24 cellular contexts compared by ENCODE assay signal in genomic region chr5:164336906-164337305, GRCh38.
DNase-seq lines count a peak whose midpoint lies in the region; ATAC-seq and TF ChIP-seq lines count a peak whose summit lies in the region.
"Had no signal": no experiment of that assay in that cellular context is flagged by ENCODE, and none has a peak within 500 bp of the region (broad histone marks: within the 10 kb centered on the region; RNA-seq: fewer than 3 reads in every experiment).

No MANE protein-coding gene starts in this region.

- H3K9me3 Mint-ChIP-seq in MCF 10A (ENCODE audit: unreplicated experiment): no peaks in the 10 kb centered on the region
- H3K9me3 Mint-ChIP-seq: IgD-negative memory B cell had no signal

- no peak overlapping the region for H3K4me3 ChIP-seq in breast epithelium
- H3K4me3 ChIP-seq in brain microvascular endothelial cell (ENCODE audit: low read depth, low read length): no peak overlapping the region
- no peak overlapping the region for H3K4me3 ChIP-seq in heart right ventricle
- H3K4me3 ChIP-seq: body of pancreas, esophagus squamous epithelium, pancreas, SJCRH30, spleen, tibial nerve had no signal

- intact Hi-C loops in MCF 10A (cut with micrococcal nuclease) (loop anchor here (5.0 kb wide), 1 partner anchor 240 kb away; no protein-coding TSS in a partner anchor), breast epithelium (cut with DNase I; ENCODE audit: low total_unique reads) (loop anchor here (5.0 kb wide), 1 partner anchor 60 kb away; no protein-coding TSS in a partner anchor), heart right ventricle (cut with DNase I) (no loop called here)

- in situ Hi-C loops in brain microvascular endothelial cell (cut with HindIII; ENCODE audit: low pct_ligation_motif_present, low sequenced_read_pairs): no loop called here

- CTCF ChIA-PET in MCF 10A (lab: Yijun Ruan, JAX): interaction anchor here (0.7 to 1.3 kb wide), 3 partner anchors 10 to 139 kb away, joined by 3 to 4 read pairs (median 4); no protein-coding TSS in a partner anchor

- H3K9me3 ChIP-seq in breast epithelium (no peaks in the 10 kb centered on the region), heart right ventricle (no peaks in the 10 kb centered on the region)
- H3K9me3 ChIP-seq: body of pancreas, esophagus squamous epithelium, pancreas, SJCRH30, spleen, tibial nerve had no signal

- peaks cover 29% of the 10 kb centered on the region for H3K4me1 Mint-ChIP-seq in MCF 10A (ENCODE audit: insufficient read depth, unreplicated experiment)
- H3K4me1 Mint-ChIP-seq: IgD-negative memory B cell; stimulated activated effector memory CD8-positive, alpha-beta T cell treated with anti-CD3 and anti-CD28 coated beads, Interleukin-12 subunit alpha, Interleukin-12 subunit beta, amount 100 ng/mL, for 72 hours had no signal

- H3K4me1 ChIP-seq in breast epithelium (no peaks in the 10 kb centered on the region), heart right ventricle (peaks cover 0 to 6% (median 0%) of the 10 kb centered on the region in 9 donors)
- H3K4me1 ChIP-seq: body of pancreas, pancreas, SJCRH30, spleen, tibial nerve had no signal

- H3K27me3 Mint-ChIP-seq in MCF 10A (ENCODE audit: insufficient read depth, unreplicated experiment): no peaks in the 10 kb centered on the region
- H3K27me3 Mint-ChIP-seq: IgD-negative memory B cell had no signal

- WGBS in heart right ventricle, 2 donors: 42 to 54% methylated on average over 2 of the region's 2 CpGs

- ATAC-seq in heart right ventricle: peak in 7 of 8 donors; percentile 52 to 95 (median 61)
- ATAC-seq: body of pancreas; pancreas; stimulated activated effector memory CD8-positive, alpha-beta T cell treated with anti-CD3 and anti-CD28 coated beads, Interleukin-12 subunit alpha, Interleukin-12 subunit beta, amount 100 ng/mL, for 72 hours had no signal

- H3K27ac ChIP-seq in breast epithelium (no peak overlapping the region), brain microvascular endothelial cell (no peak overlapping the region), heart right ventricle (peak overlapping the region in 1 of 10 donors; percentile 27)
- H3K27ac ChIP-seq: 22Rv1, body of pancreas, C4-2B, esophagus squamous epithelium, pancreas, SJCRH30, spleen, tibial nerve had no signal

- POLR2A ChIA-PET in MCF 10A (lab: Yijun Ruan, JAX): interaction anchor here (0.6 to 1.8 kb wide), 4 partner anchors 11 to 324 kb away, joined by 3 to 6 read pairs (median 3); no protein-coding TSS in a partner anchor

- peak overlapping the region; percentile 35 for H3K27ac Mint-ChIP-seq in MCF 10A (ENCODE audit: low read depth, unreplicated experiment)
- H3K27ac Mint-ChIP-seq: stimulated activated effector memory CD8-positive, alpha-beta T cell treated with anti-CD3 and anti-CD28 coated beads, Interleukin-12 subunit alpha, Interleukin-12 subunit beta, amount 100 ng/mL, for 72 hours had no signal

- H3K36me3 Mint-ChIP-seq in MCF 10A (ENCODE audit: insufficient read depth, unreplicated experiment): no peaks in the 10 kb centered on the region
- H3K36me3 Mint-ChIP-seq: IgD-negative memory B cell; stimulated activated effector memory CD8-positive, alpha-beta T cell treated with anti-CD3 and anti-CD28 coated beads, Interleukin-12 subunit alpha, Interleukin-12 subunit beta, amount 100 ng/mL, for 72 hours had no signal

- TF ChIP-seq CTCF in MCF 10A (IDR thresholded peaks at IDR 0.05; ENCODE audit: unreplicated experiment) (no peak), breast epithelium (IDR thresholded peaks at IDR 0.05) (no peak), brain microvascular endothelial cell (IDR thresholded peaks at IDR 0.05; ENCODE audit: low read depth, low read length, missing control alignments) (no peak), heart right ventricle (IDR thresholded peaks at IDR 0.05) (no peak)

- peak; percentile 46 for DNase-seq in MCF 10A (ENCODE audit: unreplicated experiment)
- DNase-seq in breast epithelium (ENCODE audit: low spot score in 2 of 2): no peak
- DNase-seq in brain microvascular endothelial cell: peak; percentile 6
- DNase-seq in heart right ventricle: no peak
- DNase-seq in smooth muscle cell of the brain vasculature (ENCODE audit: low read depth, low spot score): peak; percentile 15
- DNase-seq in mesenteric fat pad (ENCODE audit: low spot score): no peak
- DNase-seq in ureter (ENCODE audit: low spot score): no peak
- no peak for DNase-seq in DMS53 (lab: John Stamatoyannopoulos, UW)
- DNase-seq: activated CD4-positive, alpha-beta T cell treated with anti-CD3 and anti-CD28 coated beads for 48 hours; activated CD8-positive, alpha-beta memory T cell treated with anti-CD3 and anti-CD28 coated beads, Interleukin-2, amount 50 U/mL, for 4 hours; activated naive CD4-positive, alpha-beta T cell; body of pancreas; esophagus squamous epithelium; GOT3; NCI-H2029; NCI-H526; pancreas; SJCRH30; spleen had no signal

- no peaks in the 10 kb centered on the region for H3K27me3 ChIP-seq in breast epithelium
- no peaks in the 10 kb centered on the region for H3K27me3 ChIP-seq in brain microvascular endothelial cell (replicated peaks)
- H3K27me3 ChIP-seq in heart right ventricle: no peaks in the 10 kb centered on the region
- H3K27me3 ChIP-seq: body of pancreas, esophagus squamous epithelium, pancreas, SJCRH30, spleen, tibial nerve had no signal

- H3K36me3 ChIP-seq in breast epithelium: no peaks in the 10 kb centered on the region
- no peaks in the 10 kb centered on the region for H3K36me3 ChIP-seq in brain microvascular endothelial cell (replicated peaks)
- no peaks in the 10 kb centered on the region for H3K36me3 ChIP-seq in heart right ventricle
- H3K36me3 ChIP-seq: esophagus squamous epithelium, pancreas, SJCRH30, spleen, tibial nerve had no signal

- BruUV-seq in MCF 10A (replicated peaks; lab: Mats Ljungman, UMichigan): no TSS peak

- TF ChIP-seq POLR2A in breast epithelium (IDR thresholded peaks at IDR 0.05): no peak

- no peak overlapping the region for H3K4me3 Mint-ChIP-seq in MCF 10A (ENCODE audit: unreplicated experiment)
- H3K4me3 Mint-ChIP-seq: IgD-negative memory B cell; stimulated activated effector memory CD8-positive, alpha-beta T cell treated with anti-CD3 and anti-CD28 coated beads, Interleukin-12 subunit alpha, Interleukin-12 subunit beta, amount 100 ng/mL, for 72 hours had no signal

Comparison
In these comparisons a context has a peak if more than half of its experiments do, and no peak if none do; other contexts are left out.
1. DNase-seq: peak in MCF 10A (single experiment), brain microvascular endothelial cell (single experiment) and smooth muscle cell of the brain vasculature (single experiment); none in breast epithelium (0 of 2), heart right ventricle (0 of 2), mesenteric fat pad (single experiment), ureter (single experiment) and DMS53 (single experiment).
2. intact Hi-C loops: an anchor here in MCF 10A (5.0 kb wide) and breast epithelium (5.0 kb wide); none called in heart right ventricle.